2 cellular contexts compared by ENCODE assay signal in genomic region chr11:12799373-12799835, GRCh38.
TF ChIP-seq lines count a peak whose summit lies in the region.

No MANE protein-coding gene starts in this region.

TF ChIP-seq in HepG2, 621 proteins besides CTCF, POLR2A, EP300 and RAD21 (continued from another document):
- TF ChIP-seq NCOA1 (CRISPR knock-in tag; IDR thresholded peaks at IDR 0.05) (no peak), ZNF710 (CRISPR knock-in tag; IDR thresholded peaks at IDR 0.05; ENCODE audit: borderline replicate concordance) (no peak), BATF2 (CRISPR knock-in tag; IDR thresholded peaks at IDR 0.05) (no peak), CSRNP1 (CRISPR knock-in tag; IDR thresholded peaks at IDR 0.05) (no peak), RCOR2 (CRISPR knock-in tag; IDR thresholded peaks at IDR 0.05) (no peak), GTF2F1 (IDR thresholded peaks at IDR 0.05; ENCODE audit: low read length) (no peak), FOXA3 (CRISPR knock-in tag; IDR thresholded peaks at IDR 0.05) (no peak), ZNF883 (CRISPR knock-in tag; IDR thresholded peaks at IDR 0.05; ENCODE audit: not compliant biosample characterization) (no peak), ZNF234 (CRISPR knock-in tag; conservative IDR thresholded peaks at IDR 0.05) (no peak), ZNF274 (CRISPR knock-in tag; IDR thresholded peaks at IDR 0.05) (no peak), U2AF2 (IDR thresholded peaks at IDR 0.05; ENCODE audit: low read depth, low read length) (no peak)

TF ChIP-seq in K562, 482 proteins besides CTCF, POLR2A, EP300 and RAD21 (continued from another document):
- TF ChIP-seq PHTF2 (CRISPR knock-in tag; IDR thresholded peaks at IDR 0.05): no peak
TF ChIP-seq in K562: peak in this region for 1.
